ENCODE assay signal across 1 cellular context in genomic region chr10:987906-988666, GRCh38.
A peak's percentile ranks its signal among the peaks of the same experiment; 100 is the strongest.
TF ChIP-seq lines count a peak whose summit lies in the region.

TSS of gene GTPBP4 (plus strand) at chr10:988434. CDS start at chr10:988480, 46 bp downstream.

TF ChIP-seq in K562, 482 proteins besides CTCF, POLR2A, EP300 and RAD21 (continued from another document and continues in another):
- peak; percentile 72 for TF ChIP-seq NEUROD1 (IDR thresholded peaks at IDR 0.05; ENCODE audit: borderline replicate concordance, low read depth, low read length, partially characterized antibody)
- TF ChIP-seq MTA1 (IDR thresholded peaks at IDR 0.05; ENCODE audit: borderline replicate concordance): 0 out of 2 replicates have a peak, but pooled peaks have one; percentile 38
- TF ChIP-seq ID3 (CRISPR knock-in tag; IDR thresholded peaks at IDR 0.05): no peak
- 0 out of 2 replicates have a peak, but pooled peaks have one; percentile 27 for TF ChIP-seq ID3 (tag; IDR thresholded peaks at IDR 0.05)
- peak; percentile 59; the same call in 1 of the 2 replicates for TF ChIP-seq JUN (IDR thresholded peaks at IDR 0.05; ENCODE audit: borderline replicate concordance, low read depth, low read length)
- TF ChIP-seq JUN (CRISPR knock-in tag; IDR thresholded peaks at IDR 0.05; ENCODE audit: borderline replicate concordance): no peak
- TF ChIP-seq TRIM25 (IDR thresholded peaks at IDR 0.05; ENCODE audit: borderline replicate concordance): no peak
- TF ChIP-seq U2AF1 (optimal IDR thresholded peaks at IDR 0.05; ENCODE audit: low read depth, low read length): peak; percentile 50
- TF ChIP-seq ZNF431 (CRISPR knock-in tag; IDR thresholded peaks at IDR 0.05): 0 out of 2 replicates have a peak, but pooled peaks have one; percentile 51
- TF ChIP-seq PCBP1 (IDR thresholded peaks at IDR 0.05; ENCODE audit: low read depth, low read length, poor library complexity, severe bottlenecking): peak; percentile 78
- peak; percentile 97 for TF ChIP-seq PHF8 (IDR thresholded peaks at IDR 0.05; ENCODE audit: borderline replicate concordance, low read length)
- TF ChIP-seq SMAD4 (CRISPR knock-in tag; conservative IDR thresholded peaks at IDR 0.05): peak; percentile 71
- no peak for TF ChIP-seq NELFE (IDR thresholded peaks at IDR 0.05; ENCODE audit: insufficient read depth, insufficient read length)
- TF ChIP-seq NFIC (IDR thresholded peaks at IDR 0.05): peak; percentile 52; the same call in 1 of the 2 replicates
- no peak for TF ChIP-seq WHSC1 (IDR thresholded peaks at IDR 0.05; ENCODE audit: low read length)
- TF ChIP-seq HMG20A (CRISPR knock-in tag; conservative IDR thresholded peaks at IDR 0.05): no peak
- no peak for TF ChIP-seq EHMT2 (IDR thresholded peaks at IDR 0.05)
- TF ChIP-seq ZBTB34 (CRISPR knock-in tag; IDR thresholded peaks at IDR 0.05): no peak
- peak; percentile 85 for TF ChIP-seq HDAC2 (IDR thresholded peaks at IDR 0.05)
- no peak for TF ChIP-seq XRCC4 (IDR thresholded peaks at IDR 0.05; ENCODE audit: extremely low read depth, insufficient read depth, insufficient read length)
- peak; percentile 86 for TF ChIP-seq RBM39 (optimal IDR thresholded peaks at IDR 0.05; ENCODE audit: low read depth, low read length)
- peak; percentile 87 for TF ChIP-seq PHF20 (IDR thresholded peaks at IDR 0.05; ENCODE audit: partially characterized antibody)
- TF ChIP-seq SPI1 (IDR thresholded peaks at IDR 0.05; ENCODE audit: borderline replicate concordance, low read depth, low read length): peak; percentile 14; the same call in 1 of the 2 replicates
- TF ChIP-seq PTBP1 (IDR thresholded peaks at IDR 0.05; ENCODE audit: low read depth, low read length): no peak
- TF ChIP-seq MIER1 (IDR thresholded peaks at IDR 0.05; ENCODE audit: low read depth): no peak
- 0 out of 2 replicates have a peak, but pooled peaks have one; percentile 61 for TF ChIP-seq NFRKB (IDR thresholded peaks at IDR 0.05; ENCODE audit: low read depth)
- no peak for TF ChIP-seq ZNF644 (tag; IDR thresholded peaks at IDR 0.05; ENCODE audit: low read depth)
- TF ChIP-seq, protein P1, sequence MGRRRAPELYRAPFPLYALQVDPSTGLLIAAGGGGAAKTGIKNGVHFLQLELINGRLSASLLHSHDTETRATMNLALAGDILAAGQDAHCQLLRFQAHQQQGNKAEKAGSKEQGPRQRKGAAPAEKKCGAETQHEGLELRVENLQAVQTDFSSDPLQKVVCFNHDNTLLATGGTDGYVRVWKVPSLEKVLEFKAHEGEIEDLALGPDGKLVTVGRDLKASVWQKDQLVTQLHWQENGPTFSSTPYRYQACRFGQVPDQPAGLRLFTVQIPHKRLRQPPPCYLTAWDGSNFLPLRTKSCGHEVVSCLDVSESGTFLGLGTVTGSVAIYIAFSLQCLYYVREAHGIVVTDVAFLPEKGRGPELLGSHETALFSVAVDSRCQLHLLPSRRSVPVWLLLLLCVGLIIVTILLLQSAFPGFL (CRISPR knock-in tag; IDR thresholded peaks at IDR 0.05): no peak
- no peak for TF ChIP-seq GATA2 (CRISPR knock-in tag; IDR thresholded peaks at IDR 0.05)
- TF ChIP-seq RCOR1 (IDR thresholded peaks at IDR 0.05; ENCODE audit: borderline replicate concordance in 1 of 2, low read depth in 2 of 2, low read length in 2 of 2): peak in 1 of 2 experiments; percentile 40; a peak in 1 of 4 replicates
- TF ChIP-seq KAT7 (CRISPR knock-in tag; IDR thresholded peaks at IDR 0.05; ENCODE audit: borderline replicate concordance): no peak
- TF ChIP-seq ZNF311 (CRISPR knock-in tag; IDR thresholded peaks at IDR 0.05): no peak
- TF ChIP-seq ZNF717 (CRISPR knock-in tag; IDR thresholded peaks at IDR 0.05): no peak
- peak; percentile 35 for TF ChIP-seq NFYB (IDR thresholded peaks at IDR 0.05; ENCODE audit: extremely low read depth, insufficient read length)
- peak; percentile 98 for TF ChIP-seq MYC (IDR thresholded peaks at IDR 0.05; ENCODE audit: low read depth, low read length)
- peak; percentile 97 for TF ChIP-seq MYC (CRISPR knock-in tag; IDR thresholded peaks at IDR 0.05; ENCODE audit: borderline replicate concordance, low read depth)
- peak; percentile 96 for TF ChIP-seq SAP30 (IDR thresholded peaks at IDR 0.05; ENCODE audit: borderline replicate concordance, insufficient read depth, low read depth, low read length, poor library complexity, severe bottlenecking)
- no peak for TF ChIP-seq ZNF318 (IDR thresholded peaks at IDR 0.05; ENCODE audit: borderline replicate concordance in 1 of 2, low read depth in 1 of 2)
- TF ChIP-seq, protein P2, sequence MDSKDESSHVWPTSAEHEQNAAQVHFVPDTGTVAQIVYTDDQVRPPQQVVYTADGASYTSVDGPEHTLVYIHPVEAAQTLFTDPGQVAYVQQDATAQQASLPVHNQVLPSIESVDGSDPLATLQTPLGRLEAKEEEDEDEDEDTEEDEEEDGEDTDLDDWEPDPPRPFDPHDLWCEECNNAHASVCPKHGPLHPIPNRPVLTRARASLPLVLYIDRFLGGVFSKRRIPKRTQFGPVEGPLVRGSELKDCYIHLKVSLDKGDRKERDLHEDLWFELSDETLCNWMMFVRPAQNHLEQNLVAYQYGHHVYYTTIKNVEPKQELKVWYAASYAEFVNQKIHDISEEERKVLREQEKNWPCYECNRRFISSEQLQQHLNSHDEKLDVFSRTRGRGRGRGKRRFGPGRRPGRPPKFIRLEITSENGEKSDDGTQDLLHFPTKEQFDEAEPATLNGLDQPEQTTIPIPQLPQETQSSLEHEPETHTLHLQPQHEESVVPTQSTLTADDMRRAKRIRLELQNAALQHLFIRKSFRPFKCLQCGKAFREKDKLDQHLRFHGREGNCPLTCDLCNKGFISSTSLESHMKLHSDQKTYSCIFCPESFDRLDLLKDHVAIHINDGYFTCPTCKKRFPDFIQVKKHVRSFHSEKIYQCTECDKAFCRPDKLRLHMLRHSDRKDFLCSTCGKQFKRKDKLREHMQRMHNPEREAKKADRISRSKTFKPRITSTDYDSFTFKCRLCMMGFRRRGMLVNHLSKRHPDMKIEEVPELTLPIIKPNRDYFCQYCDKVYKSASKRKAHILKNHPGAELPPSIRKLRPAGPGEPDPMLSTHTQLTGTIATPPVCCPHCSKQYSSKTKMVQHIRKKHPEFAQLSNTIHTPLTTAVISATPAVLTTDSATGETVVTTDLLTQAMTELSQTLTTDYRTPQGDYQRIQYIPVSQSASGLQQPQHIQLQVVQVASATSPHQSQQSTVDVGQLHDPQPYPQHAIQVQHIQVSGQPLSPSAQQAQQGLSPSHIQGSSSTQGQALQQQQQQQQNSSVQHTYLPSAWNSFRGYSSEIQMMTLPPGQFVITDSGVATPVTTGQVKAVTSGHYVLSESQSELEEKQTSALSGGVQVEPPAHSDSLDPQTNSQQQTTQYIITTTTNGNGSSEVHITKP (IDR thresholded peaks at IDR 0.05; ENCODE audit: partially characterized antibody): no peak
- no peak for TF ChIP-seq NR1H2 (CRISPR knock-in tag; IDR thresholded peaks at IDR 0.05)
- no peak for TF ChIP-seq HEY1 (CRISPR knock-in tag; IDR thresholded peaks at IDR 0.05; ENCODE audit: borderline replicate concordance)
- TF ChIP-seq, protein P3, sequence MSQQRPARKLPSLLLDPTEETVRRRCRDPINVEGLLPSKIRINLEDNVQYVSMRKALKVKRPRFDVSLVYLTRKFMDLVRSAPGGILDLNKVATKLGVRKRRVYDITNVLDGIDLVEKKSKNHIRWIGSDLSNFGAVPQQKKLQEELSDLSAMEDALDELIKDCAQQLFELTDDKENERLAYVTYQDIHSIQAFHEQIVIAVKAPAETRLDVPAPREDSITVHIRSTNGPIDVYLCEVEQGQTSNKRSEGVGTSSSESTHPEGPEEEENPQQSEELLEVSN (IDR thresholded peaks at IDR 0.05; ENCODE audit: borderline replicate concordance in 1 of 2, extremely low read depth in 1 of 2, insufficient read depth in 1 of 2, insufficient read length in 1 of 2, low read depth in 1 of 2, low read length in 1 of 2, poor library complexity in 1 of 2, severe bottlenecking in 1 of 2): peak; percentile 59 to 72
- no peak for TF ChIP-seq NFE2L1 (tag; IDR thresholded peaks at IDR 0.05; ENCODE audit: borderline replicate concordance, low read depth)
- TF ChIP-seq VEZF1 (CRISPR knock-in tag; IDR thresholded peaks at IDR 0.05): peak; percentile 26; the same call in 1 of the 2 replicates
